ENCODE assay signal across 8 cellular contexts in genomic region chr4:15778742-15779231, GRCh38. TPM values are rescaled to one million over a fixed set of nuclear protein-coding genes. Genes with fewer than 3 reads are reported as not detected.
DNase-seq lines count a peak whose midpoint lies in the region; ATAC-seq and TF ChIP-seq lines count a peak whose summit lies in the region.

No MANE protein-coding gene starts in this region.

- WGBS in aorta, 2 donors = 0% methylated on average over 37 to 41 of the region's 41 CpGs

- no peaks in the 10 kb centered on the region for H3K9me3 Mint-ChIP-seq in neural crest cell

- peaks cover 11% of the 10 kb centered on the region for H3K4me1 Mint-ChIP-seq in neural crest cell

- no peaks in the 10 kb centered on the region for H3K36me3 ChIP-seq in aorta (ENCODE audit: control insufficient read depth in 1 of 2, insufficient read depth in 2 of 2, low read length in 1 of 2)

- ATAC-seq in GM21619 (IDR thresholded peaks at IDR 0.05; ENCODE audit: unreplicated experiment) (peak; percentile 57), aorta (ENCODE audit: low FRiP score) (peak; percentile 82)

- H3K36me3 Mint-ChIP-seq in neural crest cell (ENCODE audit: low read depth) = no peaks in the 10 kb centered on the region

- intact Hi-C loops in aorta (cut with DNase I) = no loop called here

- H3K4me1 ChIP-seq in aorta (ENCODE audit: control insufficient read depth in 1 of 2, insufficient read depth in 2 of 2, low read length in 2 of 2) = no peaks in the 10 kb centered on the region

- peak; percentile 24 for TF ChIP-seq CTCF in GM10266 (IDR thresholded peaks at IDR 0.05; ENCODE audit: control insufficient read depth, insufficient read depth, low read depth, missing control alignments)
- no peak for TF ChIP-seq CTCF in fibroblast of pulmonary artery (IDR thresholded peaks at IDR 0.05; ENCODE audit: low read length, missing control alignments)
- no peak for TF ChIP-seq CTCF in neural crest cell (conservative IDR thresholded peaks at IDR 0.05)

- no peaks in the 10 kb centered on the region for H3K27me3 ChIP-seq in aorta (ENCODE audit: control insufficient read depth in 1 of 2, insufficient read depth in 2 of 2, low read length in 1 of 2)

- H3K27ac Mint-ChIP-seq in neural crest cell (ENCODE audit: unreplicated experiment) = no peak overlapping the region

- peaks cover 86% of the 10 kb centered on the region for H3K27me3 Mint-ChIP-seq in neural crest cell (ENCODE audit: low read depth)

- H3K4me3 ChIP-seq in fibroblast of pulmonary artery (replicated peaks; ENCODE audit: low read depth, low read length) (peak overlapping the region; percentile 52), aorta (ENCODE audit: low read length in 2 of 2) (peak overlapping the region; percentile 32 to 78)

- peak; percentile 74 for DNase-seq in GM10266 (ENCODE audit: extremely low spot score)
- peak; percentile 73 for DNase-seq in KBM-7
- DNase-seq in activated CD8-positive, alpha-beta memory T cell treated with anti-CD3 and anti-CD28 coated beads, Interleukin-2, amount 50 U/mL, for 4 hours = peak; percentile 35
- DNase-seq in fibroblast of pulmonary artery (ENCODE audit: low read depth) = no peak
- no peak for DNase-seq in neural crest cell (ENCODE audit: low read depth, low spot score)
- DNase-seq in aorta = peak; percentile 65 to 84
- DNase-seq in NCI-H2029 (lab: John Stamatoyannopoulos, UW) = no peak

- H3K4me3 Mint-ChIP-seq in neural crest cell = peak overlapping the region; percentile 89

- in situ Hi-C loops in KBM-7 (cut with MboI; ENCODE audit: low pct_unique_long_range_greater_than_20kb, low sequenced_read_pairs) = no loop called here

- no peak overlapping the region for H3K27ac ChIP-seq in aorta (ENCODE audit: low read depth in 1 of 2, low read length in 2 of 2)

- H3K9me3 ChIP-seq in aorta (ENCODE audit: control insufficient read depth, low read length) = no peaks in the 10 kb centered on the region

RNA-seq across cellular contexts. Expression of gene CD38, which starts 0.7 kb away (rescaled TPM):
- 0.05 and 0.11 TPM in 2 replicates for total RNA-seq in neural crest cell
- total RNA-seq in aorta = 1 to 10 TPM; 7.8 to 9.3 TPM
- under 1 TPM; 0.20 to 0.88 TPM for polyA plus RNA-seq in aorta

Comparison
In these comparisons a context has a peak if more than half of its experiments do, and no peak if none do; other contexts are left out.
1. DNase-seq: peak in GM10266 (single experiment), KBM-7 (single experiment), activated CD8-positive, alpha-beta memory T cell treated with anti-CD3 and anti-CD28 coated beads, Interleukin-2, amount 50 U/mL, for 4 hours (single experiment) and aorta (2 of 2); none in fibroblast of pulmonary artery (single experiment), neural crest cell (single experiment) and NCI-H2029 (single experiment).